25 cellular contexts compared by ENCODE assay signal in genomic region chr9:19270421-19270949, GRCh38. TPM values are rescaled to one million over a fixed set of nuclear protein-coding genes. Genes with fewer than 3 reads are reported as not detected.
A peak's percentile ranks its signal among the peaks of the same experiment; 100 is the strongest.
DNase-seq lines count a peak whose midpoint lies in the region; ATAC-seq, FAIRE-seq and TF ChIP-seq lines count a peak whose summit lies in the region.
"Had no signal": no experiment of that assay in that cellular context is flagged by ENCODE, and none has a peak within 500 bp of the region (broad histone marks: within the 10 kb centered on the region; RNA-seq: fewer than 3 reads in every experiment).

No MANE protein-coding gene starts in this region.

- in situ Hi-C loops in GM12878 (cut with MboI) = no loop called here

- no peaks in the 10 kb centered on the region for H3K27me3 Mint-ChIP-seq in natural killer cell treated with Interleukin-12 subunit alpha and Interleukin-12 subunit beta and Interleukin-15 and Interleukin-18, amount 100 ng/mL, for 72 hours
- H3K27me3 Mint-ChIP-seq in natural killer cell (ENCODE audit: low read depth in 2 of 2) (no peaks in the 10 kb centered on the region), type B pancreatic cell (no peaks in the 10 kb centered on the region)
- H3K27me3 Mint-ChIP-seq in activated CD8-positive, alpha-beta memory T cell treated with anti-CD3 and anti-CD28 coated beads, Interleukin-2, amount 10 ng/mL, durations not matched to agents 7 days and 5 days = no peaks in the 10 kb centered on the region
- H3K27me3 Mint-ChIP-seq: CD4-positive, alpha-beta T cell; CD8-positive, alpha-beta memory T cell had no signal

- H3K27ac Mint-ChIP-seq in natural killer cell treated with Interleukin-12 subunit alpha and Interleukin-12 subunit beta and Interleukin-15 and Interleukin-18, amount 100 ng/mL, for 72 hours = peak overlapping the region; percentile 67 to 73
- H3K27ac Mint-ChIP-seq in natural killer cell (peak overlapping the region in 1 of 2 donors; percentile 25), type B pancreatic cell (no peak overlapping the region)
- peak overlapping the region; percentile 84 for H3K27ac Mint-ChIP-seq in stimulated activated effector memory CD8-positive, alpha-beta T cell treated with anti-CD3 and anti-CD28 coated beads, Interleukin-12 subunit alpha, Interleukin-12 subunit beta, amount 100 ng/mL, for 72 hours
- H3K27ac Mint-ChIP-seq in activated CD8-positive, alpha-beta memory T cell treated with anti-CD3 and anti-CD28 coated beads, Interleukin-2, amount 10 ng/mL, durations not matched to agents 7 days and 5 days = no peak overlapping the region
- H3K27ac Mint-ChIP-seq: CD14-positive monocyte; CD4-positive, alpha-beta T cell; GM23338 had no signal

- BruUV-seq in GM12878 (replicated peaks; lab: Mats Ljungman, UMichigan) = no TSS peak

- peaks cover 38 to 46% of the 10 kb centered on the region in 2 donors for H3K4me1 Mint-ChIP-seq in natural killer cell treated with Interleukin-12 subunit alpha and Interleukin-12 subunit beta and Interleukin-15 and Interleukin-18, amount 100 ng/mL, for 72 hours (ENCODE audit: low read depth in 2 of 2)
- H3K4me1 Mint-ChIP-seq in natural killer cell (peaks cover 56% of the 10 kb centered on the region in 2 donors), type B pancreatic cell (ENCODE audit: unreplicated experiment) (peaks cover 6% of the 10 kb centered on the region)
- H3K4me1 Mint-ChIP-seq in stimulated activated effector memory CD8-positive, alpha-beta T cell treated with anti-CD3 and anti-CD28 coated beads, Interleukin-12 subunit alpha, Interleukin-12 subunit beta, amount 100 ng/mL, for 72 hours = peaks cover 43% of the 10 kb centered on the region
- peaks cover 36% of the 10 kb centered on the region for H3K4me1 Mint-ChIP-seq in activated CD8-positive, alpha-beta memory T cell treated with anti-CD3 and anti-CD28 coated beads, Interleukin-2, amount 10 ng/mL, durations not matched to agents 7 days and 5 days
- H3K4me1 Mint-ChIP-seq: CD14-positive monocyte had no signal

- H3K4me2 ChIP-seq in GM12878 (ENCODE audit: control insufficient read depth, insufficient read depth) = no peak overlapping the region
- H3K4me2 ChIP-seq: A549; BLaER1 treated with 17β-estradiol and CSF1 and Interleukin-3, amounts not matched to agents 10 nM and 100 nM; GM23338 had no signal

- no peak overlapping the region for H3K9ac ChIP-seq in GM12878 (ENCODE audit: control insufficient read depth, insufficient read depth, low read length)
- H3K9ac ChIP-seq: BLaER1 treated with 17β-estradiol and CSF1 and Interleukin-3, amounts not matched to agents 10 nM and 100 nM had no signal

- peaks cover 2% of the 10 kb centered on the region for H3K9me3 ChIP-seq in GM12878 (replicated peaks; ENCODE audit: control insufficient read depth, insufficient read depth, low read length)
- H3K9me3 ChIP-seq: A549, BE2C had no signal

- no peak overlapping the region for H3K4me3 ChIP-seq in GM12878
- H3K4me3 ChIP-seq: A549; BLaER1 treated with 17β-estradiol and CSF1 and Interleukin-3, amounts not matched to agents 10 nM and 100 nM; GM23338; HAP-1 had no signal

- POLR2A ChIA-PET in GM12878 (lab: Charles Lee) = no interaction called here

- H2AFZ ChIP-seq in GM12878 (ENCODE audit: control insufficient read depth, low read depth, low read length) = no peak overlapping the region
- H2AFZ ChIP-seq: GM23338 had no signal

- no peak for TF ChIP-seq EP300 in GM12878 (IDR thresholded peaks at IDR 0.05; ENCODE audit: borderline replicate concordance in 1 of 2, control insufficient read depth in 1 of 2, low read depth in 2 of 2, low read length in 2 of 2)

- intact Hi-C loops in natural killer cell (cut with micrococcal nuclease) = no loop called here
- intact Hi-C loops in GM12878 (cut with micrococcal nuclease; ENCODE audit: unreplicated experiment) = loop anchor here (5.0 kb wide), 1 partner anchor 38 kb away; the partner anchor contains the start of gene DENND4C

- no peak overlapping the region for H3K4me3 Mint-ChIP-seq in natural killer cell treated with Interleukin-12 subunit alpha and Interleukin-12 subunit beta and Interleukin-15 and Interleukin-18, amount 100 ng/mL, for 72 hours
- H3K4me3 Mint-ChIP-seq in natural killer cell (no peak overlapping the region), type B pancreatic cell (no peak overlapping the region)
- no peak overlapping the region for H3K4me3 Mint-ChIP-seq in stimulated activated effector memory CD8-positive, alpha-beta T cell treated with anti-CD3 and anti-CD28 coated beads, Interleukin-12 subunit alpha, Interleukin-12 subunit beta, amount 100 ng/mL, for 72 hours
- no peak overlapping the region for H3K4me3 Mint-ChIP-seq in activated CD8-positive, alpha-beta memory T cell treated with anti-CD3 and anti-CD28 coated beads, Interleukin-2, amount 10 ng/mL, durations not matched to agents 7 days and 5 days
- H3K4me3 Mint-ChIP-seq: CD14-positive monocyte; CD4-positive, alpha-beta T cell; GM23338 had no signal

- no peak for ATAC-seq in natural killer cell treated with Interleukin-12 subunit alpha and Interleukin-12 subunit beta and Interleukin-15 and Interleukin-18, amount 100 ng/mL, for 72 hours
- ATAC-seq in natural killer cell (no peak), GM12878 (no peak)
- no peak for ATAC-seq in stimulated activated effector memory CD8-positive, alpha-beta T cell treated with anti-CD3 and anti-CD28 coated beads, Interleukin-12 subunit alpha, Interleukin-12 subunit beta, amount 100 ng/mL, for 72 hours
- no peak for ATAC-seq in activated CD8-positive, alpha-beta memory T cell treated with anti-CD3 and anti-CD28 coated beads, Interleukin-2, amount 10 ng/mL, durations not matched to agents 7 days and 5 days
- ATAC-seq: A549, GM23338 had no signal

- DNase-seq in natural killer cell treated with Interleukin-12 subunit alpha and Interleukin-12 subunit beta and Interleukin-15 and Interleukin-18, amount 100 ng/mL, for 72 hours (ENCODE audit: low spot score) = no peak
- DNase-seq in natural killer cell (no peak), GM12878 (ENCODE audit: low read depth, low spot score) (no peak), type B pancreatic cell (ENCODE audit: extremely low spot score, unreplicated experiment) (no peak)
- no peak for DNase-seq in stimulated activated effector memory CD8-positive, alpha-beta T cell treated with anti-CD3 and anti-CD28 coated beads, Interleukin-12 subunit alpha, Interleukin-12 subunit beta, amount 100 ng/mL, for 72 hours (ENCODE audit: low spot score in 2 of 2)
- DNase-seq in activated CD8-positive, alpha-beta memory T cell treated with anti-CD3 and anti-CD28 coated beads, Interleukin-2, amount 10 ng/mL, durations not matched to agents 7 days and 5 days = no peak
- DNase-seq: 8988T; ACHN; AML-193; BE2C; CD4-positive, alpha-beta T cell; CD8-positive, alpha-beta memory T cell; DMS 273 treated with DMSO at 0.1 percent for 48 hours; DMS79; EL; GDM1 had no signal

- FAIRE-seq in GM12878 (lab: Jason Lieb, UNC) = no peak
- FAIRE-seq: A549, D721Med, GM12891, GM18507, H54 had no signal

- peaks cover 39% of the 10 kb centered on the region for H3K79me2 ChIP-seq in GM12878 (ENCODE audit: control insufficient read depth, insufficient read depth, low read length)

- no peak overlapping the region for H3K27ac ChIP-seq in GM12878 (ENCODE audit: control insufficient read depth, insufficient read depth)
- H3K27ac ChIP-seq: A549; BLaER1 treated with 17β-estradiol and CSF1 and Interleukin-3, amounts not matched to agents 10 nM and 100 nM had no signal

- 100% methylated on average over 1 of the region's 1 CpG for WGBS in GM12878 (ENCODE audit: insufficient coverage, insufficient replicate concordance, low lambda C conversion rate, missing lambda C conversion rate)

- H3K36me3 Mint-ChIP-seq in natural killer cell treated with Interleukin-12 subunit alpha and Interleukin-12 subunit beta and Interleukin-15 and Interleukin-18, amount 100 ng/mL, for 72 hours = peaks cover 4% of the 10 kb centered on the region
- H3K36me3 Mint-ChIP-seq in natural killer cell = no peaks in the 10 kb centered on the region
- H3K36me3 Mint-ChIP-seq in stimulated activated effector memory CD8-positive, alpha-beta T cell treated with anti-CD3 and anti-CD28 coated beads, Interleukin-12 subunit alpha, Interleukin-12 subunit beta, amount 100 ng/mL, for 72 hours = no peaks in the 10 kb centered on the region
- peaks cover 27% of the 10 kb centered on the region for H3K36me3 Mint-ChIP-seq in type B pancreatic cell
- peaks cover 31% of the 10 kb centered on the region for H3K36me3 Mint-ChIP-seq in activated CD8-positive, alpha-beta memory T cell treated with anti-CD3 and anti-CD28 coated beads, Interleukin-2, amount 10 ng/mL, durations not matched to agents 7 days and 5 days

- RAD21 ChIA-PET in GM12878 (lab: Charles Lee; ENCODE audit: unreplicated experiment) = no interaction called here

- no peak for TF ChIP-seq POLR2A in GM12878 (IDR thresholded peaks at IDR 0.05; ENCODE audit: low read depth, low read length)

- no peaks in the 10 kb centered on the region; the same call in 1 of the 2 replicates for H3K4me1 ChIP-seq in GM12878 (ENCODE audit: control insufficient read depth, insufficient read depth, low read length)
- H3K4me1 ChIP-seq: A549; BE2C; BLaER1 treated with 17β-estradiol and CSF1 and Interleukin-3, amounts not matched to agents 10 nM and 100 nM; HAP-1 had no signal

- SMC1A ChIA-PET in GM12878 (lab: Charles Lee; ENCODE audit: uncharacterized antibody, unreplicated experiment) = interaction anchor here (1.0 to 1.6 kb wide), 2 partner anchors 8 to 36 kb away, joined by 3 to 4 read pairs; no protein-coding TSS in a partner anchor

- no peaks in the 10 kb centered on the region; a peak in 1 of 4 replicates for H3K36me3 ChIP-seq in GM12878 (ENCODE audit: control insufficient read depth in 2 of 2, insufficient read depth in 2 of 2, low read length in 1 of 2)
- H3K36me3 ChIP-seq: BE2C, HAP-1 had no signal

- H3K9me3 Mint-ChIP-seq in natural killer cell treated with Interleukin-12 subunit alpha and Interleukin-12 subunit beta and Interleukin-15 and Interleukin-18, amount 100 ng/mL, for 72 hours = peaks cover 3% of the 10 kb centered on the region
- H3K9me3 Mint-ChIP-seq in natural killer cell (peaks cover 0 to 3% of the 10 kb centered on the region in 2 donors), type B pancreatic cell (no peaks in the 10 kb centered on the region)
- H3K9me3 Mint-ChIP-seq in stimulated activated effector memory CD8-positive, alpha-beta T cell treated with anti-CD3 and anti-CD28 coated beads, Interleukin-12 subunit alpha, Interleukin-12 subunit beta, amount 100 ng/mL, for 72 hours = peaks cover 5% of the 10 kb centered on the region
- peaks cover 2% of the 10 kb centered on the region for H3K9me3 Mint-ChIP-seq in activated CD8-positive, alpha-beta memory T cell treated with anti-CD3 and anti-CD28 coated beads, Interleukin-2, amount 10 ng/mL, durations not matched to agents 7 days and 5 days (ENCODE audit: low read depth)
- H3K9me3 Mint-ChIP-seq: CD4-positive, alpha-beta T cell had no signal

- H4K20me1 ChIP-seq in GM12878 (ENCODE audit: control insufficient read depth, insufficient read depth) = no peaks in the 10 kb centered on the region

- TF ChIP-seq RAD21 in GM12878 (IDR thresholded peaks at IDR 0.05; ENCODE audit: insufficient read depth, low read depth, low read length) = no peak

- TF ChIP-seq CTCF in natural killer cell (IDR thresholded peaks at IDR 0.05) = no peak
- no peak for TF ChIP-seq CTCF in GM12878 (IDR thresholded peaks at IDR 0.05 in 2 of 3, conservative IDR thresholded peaks at IDR 0.05 in 1 of 3; ENCODE audit: control insufficient read depth in 2 of 3, extremely low read depth in 1 of 3, insufficient read depth in 1 of 3, low read depth in 3 of 3, low read length in 3 of 3)
- no peak for TF ChIP-seq CTCF in type B pancreatic cell (conservative IDR thresholded peaks at IDR 0.05)

- no peaks in the 10 kb centered on the region for H3K27me3 ChIP-seq in GM12878 (replicated peaks in 1 of 2; ENCODE audit: control insufficient read depth in 2 of 2, insufficient read depth in 2 of 2, low read length in 1 of 2)
- H3K27me3 ChIP-seq: BE2C; BLaER1 treated with 17β-estradiol and CSF1 and Interleukin-3, amounts not matched to agents 10 nM and 100 nM had no signal

- CTCF ChIA-PET in GM12878 (lab: Yijun Ruan, JAX) = interaction anchor here (0.6 kb wide), 1 partner anchor 115 kb away, joined by 3 read pairs; no protein-coding TSS in a partner anchor
- CTCF ChIA-PET in activated CD8-positive, alpha-beta memory T cell treated with anti-CD3 and anti-CD28 coated beads, Interleukin-2, amount 10 ng/mL, durations not matched to agents 7 days and 5 days (lab: Charles Lee) = no interaction called here

RNA-seq across cellular contexts. Expression of gene DENND4C, which starts 40.0 kb away (rescaled TPM):
- total RNA-seq in natural killer cell treated with Interleukin-12 subunit alpha and Interleukin-12 subunit beta and Interleukin-15 and Interleukin-18, amount 100 ng/mL, for 72 hours = 10 to 100 TPM; 31.8 to 36.5 TPM
- total RNA-seq in natural killer cell = 100 to 1,000 TPM in 2 of 3 donors, 10 to 100 TPM in 1; 82.6 to 115 (median 100) TPM
- total RNA-seq in GM12878 (2013; cell fraction: nucleolus; rRNA removed) = 409 and 432 TPM in 2 replicates
- 38.7 and 46.4 TPM in 2 replicates for total RNA-seq in GM12878 (2014; rRNA removed)
- total RNA-seq in GM12878 (2014; rRNA removed; fragmentation: Illumina TruSeq; extraction: Trizol) = 49.2 and 52.0 TPM in 2 replicates
- 26.5 and 27.5 TPM in 2 replicates for total RNA-seq in GM12878 (2021)
- 13.1 TPM for polyA plus RNA-seq in GM12878 (2011; ENCODE audit: low read depth)
- 49.3 and 69.2 TPM in 2 replicates for polyA plus RNA-seq in GM12878 (2011; rRNA removed)
- polyA plus RNA-seq in GM12878 (2011; cell fraction: cytosol; rRNA removed) = 24.1 and 24.2 TPM in 2 replicates
- 36.0 and 38.9 TPM in 2 replicates for polyA plus RNA-seq in GM12878 (2011; cell fraction: nucleus; rRNA removed)
- 14.9 and 25.1 TPM in 2 replicates for polyA plus RNA-seq in GM12878 (2012)
- polyA plus RNA-seq in GM12878 (2014; fragmentation: Illumina TruSeq; extraction: Trizol) = 28.7 and 34.2 TPM in 2 replicates
- polyA plus RNA-seq in GM12878 (2014; fragmentation: Nextera tagmentation; extraction: Ambion mirVana) = 10 to 100 TPM in 1 of 2 experiments, 1 to 10 TPM in 1; 8.2 to 10.1 TPM
- polyA plus RNA-seq in GM12878 (2014; rRNA removed) = 17.5 and 21.8 TPM in 2 replicates
- 10 to 100 TPM; 19.2 to 19.3 TPM for polyA plus RNA-seq in GM12878 (2016; fragmentation: Nextera tagmentation; extraction: Ambion mirVana)
- 81.9 and 108 TPM in 2 replicates for polyA minus RNA-seq in GM12878 (2011; rRNA and poly(A)+ RNA removed)
- polyA minus RNA-seq in GM12878 (2011; cell fraction: cytosol; rRNA and poly(A)+ RNA removed) = 36.1 and 38.8 TPM in 2 replicates
- polyA minus RNA-seq in GM12878 (2011; cell fraction: nucleus; rRNA and poly(A)+ RNA removed) = 88.1 and 107 TPM in 2 replicates
- 36.6 and 54.1 TPM in 2 replicates for total RNA-seq in type B pancreatic cell (ENCODE audit: low replicate concordance)
- 10 to 100 TPM; 28.8 to 38.6 TPM for total RNA-seq in activated CD8-positive, alpha-beta memory T cell treated with anti-CD3 and anti-CD28 coated beads, Interleukin-2, amount 10 ng/mL, durations not matched to agents 7 days and 5 days

Comparison
In these comparisons a context has a peak if more than half of its experiments do, and no peak if none do; other contexts are left out.
1. H3K27ac Mint-ChIP-seq: peak in natural killer cell treated with Interleukin-12 subunit alpha and Interleukin-12 subunit beta and Interleukin-15 and Interleukin-18, amount 100 ng/mL, for 72 hours (2 of 2) and stimulated activated effector memory CD8-positive, alpha-beta T cell treated with anti-CD3 and anti-CD28 coated beads, Interleukin-12 subunit alpha, Interleukin-12 subunit beta, amount 100 ng/mL, for 72 hours (single experiment); none in type B pancreatic cell (single experiment) and activated CD8-positive, alpha-beta memory T cell treated with anti-CD3 and anti-CD28 coated beads, Interleukin-2, amount 10 ng/mL, durations not matched to agents 7 days and 5 days (single experiment).